ENCODE assay signal across 29 cellular contexts in the genomic region with DNA sequence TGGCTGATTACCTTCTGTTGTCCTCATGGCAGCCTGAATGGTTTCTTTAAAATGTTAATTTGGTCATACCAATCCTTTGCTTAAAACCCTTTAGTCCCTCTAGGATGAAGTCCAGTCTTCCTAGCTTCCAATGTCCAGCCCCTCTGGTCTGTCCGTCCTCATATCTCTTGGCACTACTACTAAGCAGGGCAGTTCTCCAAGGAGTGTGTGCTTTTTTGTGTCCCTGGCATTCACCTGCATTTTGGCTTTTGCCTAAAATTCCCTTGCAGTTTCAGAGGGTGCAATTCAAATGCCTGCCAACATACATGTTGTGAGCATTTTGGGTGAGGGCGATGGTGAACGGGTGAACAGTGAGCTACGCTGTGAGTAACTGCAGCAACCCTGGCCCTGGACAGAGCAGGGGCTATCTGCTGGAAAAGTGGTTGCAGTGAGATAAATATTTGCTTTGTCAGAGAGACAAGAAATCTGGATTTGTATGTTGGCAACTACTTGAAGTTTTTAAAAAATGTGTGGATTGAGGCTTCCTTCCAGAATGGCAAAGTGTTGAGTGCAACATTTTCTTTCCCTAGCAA. TPM values are rescaled to one million over a fixed set of nuclear protein-coding genes. Genes with fewer than 3 reads are reported as not detected.
"Had no signal": no experiment of that assay in that cellular context is flagged by ENCODE, and none has a peak within 500 bp of the region (broad histone marks: within the 10 kb centered on the region; RNA-seq: fewer than 3 reads in every experiment).

No MANE protein-coding gene starts in this region.

- FAIRE-seq: colon, endometrium, endothelial cell of umbilical vein had no signal

- H3K27me3 ChIP-seq: gastroesophageal sphincter had no signal

- H3K9me3 ChIP-seq: body of pancreas, esophagus squamous epithelium, gastroesophageal sphincter had no signal

- H3K27ac ChIP-seq: body of pancreas, epithelial cell of prostate, esophagus squamous epithelium had no signal

- H3K36me3 ChIP-seq: esophagus squamous epithelium, gastroesophageal sphincter had no signal

- H3K4me1 ChIP-seq: body of pancreas, gastroesophageal sphincter had no signal

- ATAC-seq: activated naive CD4-positive, alpha-beta T cell treated with anti-CD3 and anti-CD28 coated beads, Interleukin-2, amount 50 U/mL, for 72 hours; activated T-cell treated with anti-CD3 and anti-CD28 coated beads, Interleukin-2, amount 50 U/mL, for 72 hours; body of pancreas; gastroesophageal sphincter; WTC11 had no signal

- DNase-seq: activated CD4-positive, alpha-beta memory T cell treated with anti-CD3 and anti-CD28 coated beads, Interleukin-2, amount 10 ng/mL, durations not matched to agents 7 days and 5 days; activated CD4-positive, alpha-beta T cell treated with anti-CD3 and anti-CD28 coated beads for 1 hour; activated CD4-positive, alpha-beta T cell treated with anti-CD3 and anti-CD28 coated beads for 4 hours; activated CD4-positive, alpha-beta T cell treated with anti-CD3 and anti-CD28 coated beads, Interleukin-2, amount 10 ng/mL, durations not matched to agents 7 days and 5 days; activated CD4-positive, alpha-beta T cell treated with anti-CD3 and anti-CD28 coated beads, Interleukin-2, amount 50 U/mL, for 4 hours; activated CD8-positive, alpha-beta memory T cell treated with anti-CD3 and anti-CD28 coated beads, Interleukin-2, amount 50 U/mL, for 48 hours; activated gamma-delta T cell; activated naive CD4-positive, alpha-beta T cell; activated naive CD4-positive, alpha-beta T cell treated with anti-CD3 and anti-CD28 coated beads, Interleukin-2, amount 10 ng/mL, durations not matched to agents 7 days and 5 days; activated naive CD8-positive, alpha-beta T cell treated with anti-CD3 and anti-CD28 coated beads, Interleukin-2, amount 10 ng/mL, durations not matched to agents 7 days and 5 days; activated T-cell treated with anti-CD3 and anti-CD28 coated beads for 4 hours; activated T-cell treated with anti-CD3 and anti-CD28 coated beads, Interleukin-2, amount 50 U/mL, for 24 hours; activated T-cell treated with anti-CD3 and anti-CD28 coated beads, Interleukin-2, amount 50 U/mL, for 72 hours; body of pancreas; caudate nucleus; cortex of kidney; dermis blood vessel endothelial cell; effector CD8-positive, alpha-beta T cell; esophagus squamous epithelium; foreskin melanocyte; T-helper 2 cell had no signal

- H3K4me3 ChIP-seq: body of pancreas, esophagus squamous epithelium, gastroesophageal sphincter had no signal

RNA-seq across cellular contexts. Expression of gene GALNT8, which starts 14.5 kb away (rescaled TPM):
- polyA plus RNA-seq: fibroblast of lung had no signal
